Comparison of ENCODE assay signal across 36 cellular contexts in genomic region chr1:119358661-119359060, GRCh38. TPM values are rescaled to one million over a fixed set of nuclear protein-coding genes. Genes with fewer than 3 reads are reported as not detected.
DNase-seq lines count a peak whose midpoint lies in the region; ATAC-seq, FAIRE-seq and TF ChIP-seq lines count a peak whose summit lies in the region.
"Had no signal": no experiment of that assay in that cellular context is flagged by ENCODE, and none has a peak within 500 bp of the region (broad histone marks: within the 10 kb centered on the region; RNA-seq: fewer than 3 reads in every experiment).

No MANE protein-coding gene starts in this region.

- H3K27me3 Mint-ChIP-seq in neural progenitor cell (ENCODE audit: insufficient read depth, low read depth) = no peaks in the 10 kb centered on the region

- H3K4me1 Mint-ChIP-seq in neural progenitor cell = no peaks in the 10 kb centered on the region
- H3K4me1 Mint-ChIP-seq: CD4-positive, CD25-positive, alpha-beta regulatory T cell; immature natural killer cell had no signal

- H3K36me3 ChIP-seq in HCT116 (ENCODE audit: control insufficient read depth in 1 of 2, insufficient read depth in 2 of 2, low read length in 2 of 2) = no peaks in the 10 kb centered on the region
- H3K36me3 ChIP-seq in K562 (ENCODE audit: control insufficient read depth, insufficient read depth, low read length) = no peaks in the 10 kb centered on the region
- no peaks in the 10 kb centered on the region for H3K36me3 ChIP-seq in smooth muscle cell (ENCODE audit: low read depth)
- no peaks in the 10 kb centered on the region for H3K36me3 ChIP-seq in neural progenitor cell
- H3K36me3 ChIP-seq: breast epithelium, gastrocnemius medialis, pancreas, spleen, transverse colon had no signal

- no peak overlapping the region for H3K4me2 ChIP-seq in HCT116 (ENCODE audit: low read length)
- no peak overlapping the region for H3K4me2 ChIP-seq in K562 (ENCODE audit: insufficient read depth, low read length)
- peak overlapping the region; percentile 58 for H3K4me2 ChIP-seq in smooth muscle cell
- H3K4me2 ChIP-seq in neural progenitor cell = no peak overlapping the region

- in situ Hi-C loops in K562 (cut with MboI) = no loop called here

- H3K4me1 ChIP-seq in HCT116 (ENCODE audit: control insufficient read depth in 1 of 2, insufficient read depth in 2 of 2, low read length in 2 of 2) (no peaks in the 10 kb centered on the region), K562 (replicated peaks in 1 of 2; ENCODE audit: control insufficient read depth in 2 of 2, insufficient read depth in 2 of 2, low read length in 2 of 2) (no peaks in the 10 kb centered on the region), foreskin keratinocyte (peaks cover 4% of the 10 kb centered on the region), smooth muscle cell (ENCODE audit: low read depth) (no peaks in the 10 kb centered on the region), neural progenitor cell (no peaks in the 10 kb centered on the region)
- H3K4me1 ChIP-seq: breast epithelium, gastrocnemius medialis, pancreas, spleen, transverse colon had no signal

- H3K79me2 ChIP-seq in HCT116 (ENCODE audit: insufficient read depth, low read length) = no peaks in the 10 kb centered on the region
- H3K79me2 ChIP-seq in K562 (ENCODE audit: control insufficient read depth, insufficient read depth, low read length) = no peaks in the 10 kb centered on the region
- H3K79me2 ChIP-seq in smooth muscle cell (ENCODE audit: low read depth) = no peaks in the 10 kb centered on the region
- no peaks in the 10 kb centered on the region for H3K79me2 ChIP-seq in neural progenitor cell (ENCODE audit: low read depth)

- H3K9me1 ChIP-seq in K562 (ENCODE audit: control insufficient read depth, insufficient read depth, low read length) = no peaks in the 10 kb centered on the region

- RAD21 ChIA-PET in HCT116 (lab: Charles Lee; ENCODE audit: low non-redundant PET in 1 of 2, low total read pairs in 2 of 2, uncharacterized antibody in 2 of 2, unreplicated experiment in 2 of 2) = no interaction called here

- TF ChIP-seq RAD21 in HCT116 (IDR thresholded peaks at IDR 0.05; ENCODE audit: low read depth) = no peak
- TF ChIP-seq RAD21 in K562 (CRISPR knock-in tag; conservative IDR thresholded peaks at IDR 0.05 in 1 of 2, IDR thresholded peaks at IDR 0.05 in 1 of 2) = no peak

- POLR2A ChIA-PET in HCT116 (lab: Charles Lee) (no interaction called here), K562 (lab: Yijun Ruan, JAX) (interaction anchor here (1.3 kb wide), 1 partner anchor 10 kb away, joined by 4 read pairs; no protein-coding TSS in a partner anchor)

- no peaks in the 10 kb centered on the region for H3K36me3 Mint-ChIP-seq in neural progenitor cell
- H3K36me3 Mint-ChIP-seq: activated CD4-positive, alpha-beta memory T cell treated with anti-CD3 and anti-CD28 coated beads for 36 hours; CD4-positive, CD25-positive, alpha-beta regulatory T cell; immature natural killer cell had no signal

- CTCF ChIA-PET in HCT116 (lab: Charles Lee) = no interaction called here
- CTCF ChIA-PET in K562 (lab: Yijun Ruan, JAX; ENCODE audit: low intra/inter-chr PET ratio) = no interaction called here

- H3K27ac ChIP-seq in HCT116 (ENCODE audit: low read depth, low read length) (no peak overlapping the region), K562 (ENCODE audit: extremely low read depth, low read depth, low read length) (no peak overlapping the region), foreskin keratinocyte (no peak overlapping the region), smooth muscle cell (ENCODE audit: low read depth) (peak overlapping the region; percentile 23), neural progenitor cell (no peak overlapping the region)
- H3K27ac ChIP-seq: gastrocnemius medialis, pancreas, spleen, transverse colon had no signal

- TF ChIP-seq POLR2A in HCT116 (IDR thresholded peaks at IDR 0.05; ENCODE audit: borderline replicate concordance, extremely low read depth, insufficient read depth, insufficient read length) (no peak), K562 (conservative IDR thresholded peaks at IDR 0.05) (no peak)

- FAIRE-seq in K562 (lab: Jason Lieb, UNC) = no peak
- no peak for FAIRE-seq in HTR-8/SVneo (lab: Jason Lieb, UNC)
- FAIRE-seq: colon, D721Med, pancreas, TTC549 had no signal

- no peak overlapping the region for H3K27ac Mint-ChIP-seq in neural progenitor cell
- H3K27ac Mint-ChIP-seq: activated CD4-positive, alpha-beta memory T cell treated with anti-CD3 and anti-CD28 coated beads for 36 hours; activated naive CD4-positive, alpha-beta T cell treated with anti-CD3 and anti-CD28 coated beads for 36 hours; activated T-helper 1 cell treated with anti-CD3 and anti-CD28 coated beads, Interleukin-12 subunit alpha, Interleukin-12 subunit beta, Interleukin-2, Interleukin-4 antibody, amounts not matched to agents 30 ng/mL and 10 ng/mL and 1 ng/mL, durations not matched to agents 14 hours and 24 hours and 36 hours; CD4-positive, CD25-positive, alpha-beta regulatory T cell; immature natural killer cell; nephron had no signal

- WGBS in K562 (ENCODE audit: insufficient coverage, low coverage, missing lambda C conversion rate) = 0% methylated on average over 4 of the region's 4 CpGs
- WGBS in smooth muscle cell (ENCODE audit: low lambda C conversion rate) = 45% methylated on average over 4 of the region's 4 CpGs

- DNase-seq in HCT116 (ENCODE audit: low read depth, low spot score) (no peak), K562 (ENCODE audit: extremely low read depth in 1 of 4, low spot score in 3 of 4) (no peak), foreskin keratinocyte (peak; percentile 94 to 97), smooth muscle cell (lab: John Stamatoyannopoulos, UW; ENCODE audit: unreplicated experiment) (no peak), HTR-8/SVneo (ENCODE audit: insufficient read length, low spot score) (no peak), neural progenitor cell (ENCODE audit: low spot score) (no peak)
- DNase-seq: activated CD4-positive, alpha-beta memory T cell treated with anti-CD3 and anti-CD28 coated beads for 36 hours; activated CD8-positive, alpha-beta memory T cell treated with anti-CD3 and anti-CD28 coated beads, Interleukin-2, amount 50 U/mL, for 4 hours; activated naive CD4-positive, alpha-beta T cell treated with anti-CD3 and anti-CD28 coated beads for 36 hours; CD4-positive, CD25-positive, alpha-beta regulatory T cell; effector CD8-positive, alpha-beta T cell; erythroblast; gastrocnemius medialis; hippocampal formation; immature natural killer cell; NCI-H1436; NCI-H446; NCI-H82; pancreas; RPMI8226; spleen; stimulated activated CD4-positive, alpha-beta T cell treated with anti-CD3 and anti-CD28 coated beads, Interleukin-2, amount 100 ng/mL, for 48 hours; transverse colon had no signal

- H2AFZ ChIP-seq in HCT116 (ENCODE audit: low read depth, low read length, poor library complexity, severe bottlenecking) (no peak overlapping the region), K562 (ENCODE audit: low read depth, low read length) (no peak overlapping the region), smooth muscle cell (ENCODE audit: low read depth) (peak overlapping the region; percentile 73), neural progenitor cell (replicated peaks) (no peak overlapping the region)

- H3F3A ChIP-seq in smooth muscle cell (ENCODE audit: low read depth) = no peaks in the 10 kb centered on the region
- H3F3A ChIP-seq in neural progenitor cell (ENCODE audit: low read depth) = no peaks in the 10 kb centered on the region

- H3K27me3 ChIP-seq in HCT116 (ENCODE audit: insufficient read depth, low read length) = peaks cover 16% of the 10 kb centered on the region
- no peaks in the 10 kb centered on the region for H3K27me3 ChIP-seq in K562 (ENCODE audit: control insufficient read depth in 2 of 2, insufficient read depth in 2 of 2, low read length in 2 of 2)
- no peaks in the 10 kb centered on the region for H3K27me3 ChIP-seq in foreskin keratinocyte
- H3K27me3 ChIP-seq in smooth muscle cell (ENCODE audit: low read depth) = no peaks in the 10 kb centered on the region
- H3K27me3 ChIP-seq in neural progenitor cell = no peaks in the 10 kb centered on the region
- H3K27me3 ChIP-seq: breast epithelium, gastrocnemius medialis, pancreas, spleen, transverse colon had no signal

- no peak for TF ChIP-seq CTCF in HCT116 (IDR thresholded peaks at IDR 0.05 in 2 of 3, conservative IDR thresholded peaks at IDR 0.05 in 1 of 3; ENCODE audit: borderline replicate concordance in 1 of 3, insufficient read depth in 1 of 3, low read depth in 2 of 3, low read length in 2 of 3)
- no peak for TF ChIP-seq CTCF in K562 (IDR thresholded peaks at IDR 0.05 in 2 of 3, conservative IDR thresholded peaks at IDR 0.05 in 1 of 3; ENCODE audit: insufficient read depth in 2 of 3, low read depth in 1 of 3, low read length in 3 of 3)
- no peak for TF ChIP-seq CTCF in foreskin keratinocyte (conservative IDR thresholded peaks at IDR 0.05)
- TF ChIP-seq CTCF in smooth muscle cell (IDR thresholded peaks at IDR 0.05; ENCODE audit: borderline replicate concordance, insufficient read depth, poor library complexity, severe bottlenecking) = no peak
- no peak for TF ChIP-seq CTCF in neural progenitor cell (IDR thresholded peaks at IDR 0.05)

- no peaks in the 10 kb centered on the region for H3K9me2 ChIP-seq in HCT116 (ENCODE audit: insufficient read depth)

- H3K4me3 ChIP-seq in HCT116 (replicated peaks in 1 of 2; ENCODE audit: low read depth in 1 of 2, low read length in 2 of 2) (no peak overlapping the region), K562 (no peak overlapping the region), smooth muscle cell (no peak overlapping the region), neural progenitor cell (no peak overlapping the region)
- H3K4me3 ChIP-seq: breast epithelium, gastrocnemius medialis, pancreas, spleen, transverse colon had no signal

- H3K9ac ChIP-seq in HCT116 (ENCODE audit: low read length) = no peak overlapping the region
- H3K9ac ChIP-seq in K562 (ENCODE audit: insufficient read depth in 1 of 2, low read depth in 2 of 2, low read length in 2 of 2) = no peak overlapping the region
- H3K9ac ChIP-seq in smooth muscle cell (ENCODE audit: low read depth) = no peak overlapping the region
- H3K9ac ChIP-seq in neural progenitor cell = no peak overlapping the region

- H3K9me3 Mint-ChIP-seq in neural progenitor cell = no peaks in the 10 kb centered on the region
- H3K9me3 Mint-ChIP-seq: activated CD4-positive, alpha-beta memory T cell treated with anti-CD3 and anti-CD28 coated beads for 36 hours; activated naive CD4-positive, alpha-beta T cell treated with anti-CD3 and anti-CD28 coated beads for 36 hours; nephron had no signal

- intact Hi-C loops in HCT116 (cut with micrococcal nuclease) = no loop called here
- intact Hi-C loops in K562 (cut with micrococcal nuclease) = no loop called here

- no peak for TF ChIP-seq EP300 in K562 (IDR thresholded peaks at IDR 0.05; ENCODE audit: low read length)

- H3K4me3 Mint-ChIP-seq in neural progenitor cell = no peak overlapping the region
- H3K4me3 Mint-ChIP-seq: activated CD4-positive, alpha-beta memory T cell treated with anti-CD3 and anti-CD28 coated beads for 36 hours; activated naive CD4-positive, alpha-beta T cell treated with anti-CD3 and anti-CD28 coated beads for 36 hours; activated T-helper 1 cell treated with anti-CD3 and anti-CD28 coated beads, Interleukin-12 subunit alpha, Interleukin-12 subunit beta, Interleukin-2, Interleukin-4 antibody, amounts not matched to agents 30 ng/mL and 10 ng/mL and 1 ng/mL, durations not matched to agents 14 hours and 24 hours and 36 hours; CD4-positive, CD25-positive, alpha-beta regulatory T cell; immature natural killer cell; nephron had no signal

- ATAC-seq in HCT116 (peak; percentile 44; the same call in 1 of the 2 replicates), K562 (no peak), foreskin keratinocyte (peak; percentile 96), GM18498 (IDR thresholded peaks at IDR 0.05; ENCODE audit: unreplicated experiment) (no peak)
- ATAC-seq: activated CD4-positive, CD25-positive, alpha-beta regulatory T cell treated with anti-CD3 and anti-CD28 coated beads, Interleukin-2, amount 50 U/mL, for 24 hours; gastrocnemius medialis had no signal

- BruUV-seq in HCT116 (replicated peaks; lab: Mats Ljungman, UMichigan) (no TSS peak), K562 (replicated peaks; lab: Mats Ljungman, UMichigan) (no TSS peak)

- H4K20me1 ChIP-seq in HCT116 (ENCODE audit: insufficient read depth) (no peaks in the 10 kb centered on the region), K562 (replicated peaks; ENCODE audit: control insufficient read depth, insufficient read depth, low read length) (no peaks in the 10 kb centered on the region; the same call in 1 of the 2 replicates), smooth muscle cell (ENCODE audit: low read depth) (no peaks in the 10 kb centered on the region), neural progenitor cell (ENCODE audit: low read depth) (no peaks in the 10 kb centered on the region)

- no peaks in the 10 kb centered on the region for H3K9me3 ChIP-seq in HCT116 (ENCODE audit: control insufficient read depth in 1 of 2, insufficient read depth in 1 of 2, low read depth in 1 of 2, low read length in 2 of 2)
- no peaks in the 10 kb centered on the region for H3K9me3 ChIP-seq in K562 (replicated peaks; ENCODE audit: control insufficient read depth, insufficient read depth, low read depth, low read length)
- no peaks in the 10 kb centered on the region for H3K9me3 ChIP-seq in smooth muscle cell (replicated peaks; ENCODE audit: low read depth)
- no peaks in the 10 kb centered on the region for H3K9me3 ChIP-seq in neural progenitor cell (ENCODE audit: low read depth)
- H3K9me3 ChIP-seq: gastrocnemius medialis, pancreas, spleen, transverse colon had no signal

RNA-seq across cellular contexts. Expression of gene HAO2, which starts 9.9 kb away (rescaled TPM):
- total RNA-seq in HCT116 (2021; ENCODE audit: unreplicated experiment) (not detected), K562 (2014; rRNA removed) (not detected in 2 replicates), K562 (2014; rRNA removed; fragmentation: Illumina TruSeq; extraction: Trizol) (not detected in 2 replicates), K562 (2015; rRNA removed; fragmentation: Illumina TruSeq; extraction: Trizol) (not detected in 2 replicates), K562 (2021) (not detected in 2 replicates), foreskin keratinocyte (not detected in 2 replicates), smooth muscle cell (not detected in 2 replicates), neural progenitor cell (ENCODE audit: low replicate concordance) (not detected in 2 replicates)
- not detected in 2 replicates for polyA plus RNA-seq in HCT116 (2012)
- not detected in 2 replicates for total RNA-seq in K562 (2011; cell fraction: chromatin; rRNA removed; ENCODE audit: low replicate concordance)
- not detected in 2 replicates for total RNA-seq in K562 (2011; cell fraction: nucleolus; rRNA removed)
- not detected in 2 replicates for total RNA-seq in K562 (2011; cell fraction: nucleoplasm; rRNA removed)
- polyA plus RNA-seq in K562 (2011; rRNA removed) (not detected in 2 replicates), K562 (2014; fragmentation: Illumina TruSeq; extraction: Trizol) (not detected in 2 replicates), K562 (2014; fragmentation: Nextera tagmentation; extraction: Ambion mirVana) (not detected), K562 (2014; rRNA removed) (not detected in 2 replicates), foreskin keratinocyte (not detected in 2 replicates), smooth muscle cell (not detected in 2 replicates)
- polyA plus RNA-seq in K562 (2011; cell fraction: cytosol; rRNA removed) = not detected in 2 replicates
- polyA plus RNA-seq in K562 (2011; cell fraction: nucleus; rRNA removed) = not detected in 2 replicates
- not detected in 2 replicates for polyA plus RNA-seq in K562 (2012)
- not detected in 2 replicates for polyA minus RNA-seq in K562 (2011; rRNA and poly(A)+ RNA removed)
- not detected in 2 replicates for polyA minus RNA-seq in K562 (2011; cell fraction: cytosol; rRNA and poly(A)+ RNA removed)
- not detected in 2 replicates for polyA minus RNA-seq in K562 (2011; cell fraction: nucleus; rRNA and poly(A)+ RNA removed)
- total RNA-seq: activated CD4-positive, alpha-beta memory T cell treated with anti-CD3 and anti-CD28 coated beads for 36 hours; activated naive CD4-positive, alpha-beta T cell treated with anti-CD3 and anti-CD28 coated beads for 36 hours; activated T-helper 1 cell treated with anti-CD3 and anti-CD28 coated beads, Interleukin-12 subunit alpha, Interleukin-12 subunit beta, Interleukin-2, Interleukin-4 antibody, amounts not matched to agents 30 ng/mL and 10 ng/mL and 1 ng/mL, durations not matched to agents 14 hours and 24 hours and 36 hours; CD4-positive, CD25-positive, alpha-beta regulatory T cell; H4; mononuclear cell; pancreas; T-helper 1 cell treated with Interleukin-12 subunit alpha and Interleukin-12 subunit beta and Interleukin-4 antibody, amounts not matched to agents 30 ng/mL and 1 ng/mL, for 36 hours; transverse colon had no signal
- polyA plus RNA-seq: AG04450; CD4-positive, CD25-positive, alpha-beta regulatory T cell; immature natural killer cell; pancreas had no signal

RNA-seq across cellular contexts. Expression of gene HSD3B2, which starts 56.3 kb away (rescaled TPM):
- total RNA-seq in HCT116 (2021; ENCODE audit: unreplicated experiment) = 1.4 TPM
- not detected in 2 replicates for polyA plus RNA-seq in HCT116 (2012)
- not detected in 2 replicates for total RNA-seq in K562 (2011; cell fraction: chromatin; rRNA removed; ENCODE audit: low replicate concordance)
- not detected in 2 replicates for total RNA-seq in K562 (2011; cell fraction: nucleolus; rRNA removed)
- total RNA-seq in K562 (2011; cell fraction: nucleoplasm; rRNA removed) = not detected in 2 replicates
- not detected in 2 replicates for total RNA-seq in K562 (2014; rRNA removed)
- total RNA-seq in K562 (2014; rRNA removed; fragmentation: Illumina TruSeq; extraction: Trizol) = not detected in 2 replicates
- not detected in 2 replicates for total RNA-seq in K562 (2015; rRNA removed; fragmentation: Illumina TruSeq; extraction: Trizol)
- total RNA-seq in K562 (2021) = 0.96 and 1.1 TPM in 2 replicates
- polyA plus RNA-seq in K562 (2011; rRNA removed) = not detected in 2 replicates
- not detected in 2 replicates for polyA plus RNA-seq in K562 (2011; cell fraction: cytosol; rRNA removed)
- polyA plus RNA-seq in K562 (2011; cell fraction: nucleus; rRNA removed) = not detected in 2 replicates
- polyA plus RNA-seq in K562 (2012) = not detected in 2 replicates
- not detected in 2 replicates for polyA plus RNA-seq in K562 (2014; fragmentation: Illumina TruSeq; extraction: Trizol)
- polyA plus RNA-seq in K562 (2014; fragmentation: Nextera tagmentation; extraction: Ambion mirVana) = not detected
- not detected in 2 replicates for polyA plus RNA-seq in K562 (2014; rRNA removed)
- polyA minus RNA-seq in K562 (2011; rRNA and poly(A)+ RNA removed) = not detected in 2 replicates
- not detected in 2 replicates for polyA minus RNA-seq in K562 (2011; cell fraction: cytosol; rRNA and poly(A)+ RNA removed)
- not detected in 2 replicates for polyA minus RNA-seq in K562 (2011; cell fraction: nucleus; rRNA and poly(A)+ RNA removed)
- not detected in 2 replicates for total RNA-seq in foreskin keratinocyte
- not detected in 2 replicates for polyA plus RNA-seq in foreskin keratinocyte
- not detected in 2 replicates for total RNA-seq in smooth muscle cell
- not detected in 2 replicates for polyA plus RNA-seq in smooth muscle cell
- not detected in 2 replicates for total RNA-seq in neural progenitor cell (ENCODE audit: low replicate concordance)
- total RNA-seq: activated CD4-positive, alpha-beta memory T cell treated with anti-CD3 and anti-CD28 coated beads for 36 hours; activated naive CD4-positive, alpha-beta T cell treated with anti-CD3 and anti-CD28 coated beads for 36 hours; activated T-helper 1 cell treated with anti-CD3 and anti-CD28 coated beads, Interleukin-12 subunit alpha, Interleukin-12 subunit beta, Interleukin-2, Interleukin-4 antibody, amounts not matched to agents 30 ng/mL and 10 ng/mL and 1 ng/mL, durations not matched to agents 14 hours and 24 hours and 36 hours; breast epithelium; CD4-positive, CD25-positive, alpha-beta regulatory T cell; H4; lower leg skin; mononuclear cell; spleen; T-helper 1 cell treated with Interleukin-12 subunit alpha and Interleukin-12 subunit beta and Interleukin-4 antibody, amounts not matched to agents 30 ng/mL and 1 ng/mL, for 36 hours had no signal
- polyA plus RNA-seq: AG04450; CD4-positive, CD25-positive, alpha-beta regulatory T cell; immature natural killer cell; pancreas had no signal

Comparison
In these comparisons a context has a peak if more than half of its experiments do, and no peak if none do; other contexts are left out.
1. ATAC-seq: peak in HCT116 (single experiment) and foreskin keratinocyte (single experiment); none in K562 (single experiment) and GM18498 (single experiment).
2. DNase-seq: peak in foreskin keratinocyte (2 of 2); none in HCT116 (single experiment), K562 (0 of 4), smooth muscle cell (single experiment), HTR-8/SVneo (single experiment) and neural progenitor cell (single experiment).